In the genomic region with DNA sequence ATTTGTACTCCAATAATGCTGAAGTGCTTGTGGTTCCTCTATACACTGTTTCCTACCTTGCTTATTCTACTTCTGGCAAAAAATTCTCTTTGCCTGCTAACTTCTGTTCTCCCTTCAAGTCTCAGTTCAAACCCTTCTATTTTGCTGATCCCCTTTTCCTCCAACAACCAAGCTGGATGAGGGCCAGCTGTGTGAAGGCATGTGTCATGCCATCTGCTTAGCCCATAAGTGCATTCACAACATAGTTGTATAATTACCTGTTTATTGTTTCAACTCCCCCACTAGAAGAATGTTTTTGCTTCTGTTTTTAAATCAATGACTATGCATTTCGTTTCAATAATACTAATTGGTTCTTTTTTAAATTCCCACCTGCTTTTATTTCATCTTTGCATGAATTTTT, we compare ENCODE assay signal across 14 cellular contexts.
"Had no signal": no experiment of that assay in that cellular context is flagged by ENCODE, and none has a peak within 500 bp of the region (broad histone marks: within the 10 kb centered on the region; RNA-seq: fewer than 3 reads in every experiment).

No MANE protein-coding gene starts in this region.

- FAIRE-seq: endothelial cell of umbilical vein had no signal

- DNase-seq: activated CD4-positive, alpha-beta T cell treated with anti-CD3 and anti-CD28 coated beads, Interleukin-2, amount 50 U/mL, for 4 hours; activated gamma-delta T cell treated with Interleukin-2 at 50 U/mL for 16 hours; adrenal gland; dermis blood vessel endothelial cell; effector memory CD4-positive, alpha-beta T cell; heart right ventricle; kidney glomerular epithelial cell; left ventricle myocardium superior; naive thymus-derived CD8-positive, alpha-beta T cell; ovary; stimulated activated CD4-positive, alpha-beta T cell treated with anti-CD3 and anti-CD28 coated beads, Interleukin-4, amount 100 ng/mL, for 24 hours; stomach; T-helper 2 cell had no signal
